7 cellular contexts compared by ENCODE assay signal in the genomic region with DNA sequence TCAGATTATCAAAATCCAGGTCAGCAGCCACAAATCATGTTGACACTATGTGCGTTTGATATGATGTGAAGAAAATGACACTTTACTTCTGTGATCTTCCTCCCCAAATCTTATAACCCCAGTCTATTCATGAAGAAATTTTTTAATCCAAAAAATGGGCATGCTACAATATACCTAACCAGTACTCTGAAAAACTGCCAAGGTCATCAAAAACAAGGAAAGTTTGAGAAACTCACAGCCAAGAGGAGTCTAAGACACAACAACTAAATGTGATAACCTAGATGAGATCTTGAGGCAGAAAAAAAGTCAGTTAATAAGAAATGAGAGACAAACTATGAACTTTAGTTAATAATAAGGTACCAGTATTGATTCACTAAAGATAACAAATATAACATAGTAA.
"Had no signal": no experiment of that assay in that cellular context is flagged by ENCODE, and none has a peak within 500 bp of the region (broad histone marks: within the 10 kb centered on the region; RNA-seq: fewer than 3 reads in every experiment).

No MANE protein-coding gene starts in this region.

- FAIRE-seq: H54 had no signal

- DNase-seq: GM23248, GOT3, H9, HCEC 1CT, KG1 had no signal

- H3K27ac ChIP-seq: GM23248, HL-60 had no signal

- H2AFZ ChIP-seq: GM23248 had no signal

- H3K4me3 ChIP-seq: GM23248 had no signal

- H3K9ac ChIP-seq: GM23248 had no signal
